ENCODE assay signal across 14 cellular contexts in genomic region chr7:130764569-130764968, GRCh38. TPM values are rescaled to one million over a fixed set of nuclear protein-coding genes. Genes with fewer than 3 reads are reported as not detected.
"Had no signal": no experiment of that assay in that cellular context is flagged by ENCODE, and none has a peak within 500 bp of the region (broad histone marks: within the 10 kb centered on the region; RNA-seq: fewer than 3 reads in every experiment).

No MANE protein-coding gene starts in this region.

RNA-seq across cellular contexts. Expression of gene KLF14, which starts 30.6 kb away (rescaled TPM):
- total RNA-seq: activated B cell treated with CpG ODN at 0.5 μM for 24 hours; activated CD4-positive, alpha-beta memory T cell treated with anti-CD3 and anti-CD28 coated beads for 36 hours; activated CD4-positive, alpha-beta memory T cell treated with anti-CD3 and anti-CD28 coated beads, Interleukin-2, amount 10 ng/mL, durations not matched to agents 7 days and 5 days; activated CD4-positive, alpha-beta T cell treated with anti-CD3 and anti-CD28 coated beads for 36 hours; activated CD4-positive, alpha-beta T cell treated with anti-CD3 and anti-CD28 coated beads, Interleukin-2, amount 10 ng/mL, durations not matched to agents 24 days and 14 days; activated CD4-positive, alpha-beta T cell treated with anti-CD3 and anti-CD28 coated beads, Interleukin-2, amount 10 ng/mL, durations not matched to agents 7 days and 5 days; activated CD8-positive, alpha-beta memory T cell treated with anti-CD3 and anti-CD28 coated beads for 36 hours; activated CD8-positive, alpha-beta memory T cell treated with anti-CD3 and anti-CD28 coated beads, Interleukin-2, amount 10 ng/mL, durations not matched to agents 7 days and 5 days; activated CD8-positive, alpha-beta T cell treated with anti-CD3 and anti-CD28 coated beads for 36 hours; activated CD8-positive, alpha-beta T cell treated with anti-CD3 and anti-CD28 coated beads, Interleukin-2, amount 10 ng/mL, durations not matched to agents 7 days and 5 days; T-helper 1 cell treated with Interleukin-12 subunit alpha and Interleukin-12 subunit beta and Interleukin-4 antibody, amounts not matched to agents 30 ng/mL and 1 ng/mL, for 36 hours; T-helper 17 cell; T-helper 2 cell treated with Interferon-gamma antibody and Interleukin-4, amounts not matched to agents 100 ng/mL and 5 ng/mL, for 36 hours; WTC11 had no signal
